ENCODE assay signal across 2 cellular contexts in the genomic region with DNA sequence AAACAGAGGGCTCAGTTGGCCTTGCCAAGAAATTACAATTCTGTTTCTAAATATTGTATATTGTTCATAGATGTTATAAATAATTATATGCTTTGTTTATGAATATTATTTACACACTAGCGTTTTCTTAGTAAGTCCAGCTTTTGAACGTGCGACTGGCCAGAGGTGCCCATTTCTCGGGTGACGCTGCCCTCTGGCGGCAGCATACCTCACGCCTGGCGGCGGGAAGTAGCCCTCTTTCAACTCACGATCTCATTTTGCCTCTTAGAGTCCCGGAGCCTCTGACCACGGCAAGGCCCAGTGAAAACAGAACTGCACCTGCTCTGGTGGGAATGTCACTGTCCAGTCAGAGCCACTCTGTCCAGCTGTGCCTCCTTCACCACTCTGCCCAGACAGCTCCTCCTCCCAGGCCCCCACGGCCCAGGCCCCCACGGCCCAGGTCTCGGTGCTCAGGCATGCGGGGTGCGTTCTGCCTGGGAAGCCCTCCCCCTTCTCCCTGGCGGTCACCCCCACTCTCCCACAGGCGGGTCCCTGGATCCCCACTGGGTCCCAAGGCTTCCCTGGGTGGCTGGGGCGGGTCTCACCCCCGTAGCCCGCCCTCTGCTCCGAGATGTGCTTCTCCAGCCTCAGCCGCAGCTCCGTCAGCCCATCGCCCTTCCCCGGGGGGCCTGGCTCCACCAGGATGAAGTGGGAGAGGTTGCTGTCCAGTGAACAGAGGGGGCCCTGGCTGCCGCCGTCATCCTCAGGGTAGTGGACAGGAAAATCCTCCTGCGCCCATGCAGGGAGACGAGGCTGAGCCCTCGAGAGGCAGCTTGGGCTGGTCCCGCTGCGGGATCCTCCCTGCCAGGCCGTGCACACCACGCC.
TF ChIP-seq lines count a peak whose summit lies in the region.

No MANE protein-coding gene starts in this region.

TF ChIP-seq in HEK293T, 16 proteins besides CTCF, POLR2A, EP300 and RAD21:
- TF ChIP-seq CTBP1 (IDR thresholded peaks at IDR 0.05; ENCODE audit: borderline replicate concordance) = no peak
TF ChIP-seq in HEK293T: peak in this region for 0.

TF ChIP-seq in neural cell, 6 proteins besides CTCF, POLR2A, EP300 and RAD21:
- TF ChIP-seq SMC3 (conservative IDR thresholded peaks at IDR 0.05; ENCODE audit: poor library complexity) (peak; percentile 54), POLR2AphosphoS5 (IDR thresholded peaks at IDR 0.05) (no peak)
